Comparison of ENCODE assay signal across 18 cellular contexts in the genomic region with DNA sequence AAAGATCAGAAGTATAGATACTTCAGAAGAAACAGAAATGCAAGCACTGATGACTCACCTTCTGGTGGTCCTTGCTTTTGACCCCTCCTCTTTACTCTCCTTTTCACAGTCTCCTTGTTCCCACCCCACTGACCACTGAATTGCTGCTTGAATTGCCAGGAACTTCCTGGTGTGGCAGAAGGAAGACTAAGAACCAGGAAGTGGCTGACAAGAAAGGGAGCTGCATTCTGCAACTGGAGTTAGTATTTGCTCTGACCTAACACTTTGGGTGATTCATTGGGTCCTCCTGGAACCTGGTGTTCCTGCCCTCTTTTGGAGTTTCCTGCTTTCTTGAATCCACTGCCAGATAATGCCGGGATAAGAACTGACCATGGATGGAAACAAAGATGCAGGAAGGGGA. TPM values are rescaled to one million over a fixed set of nuclear protein-coding genes. Genes with fewer than 3 reads are reported as not detected.
DNase-seq lines count a peak whose midpoint lies in the region; ATAC-seq and TF ChIP-seq lines count a peak whose summit lies in the region.
"Had no signal": no experiment of that assay in that cellular context is flagged by ENCODE, and none has a peak within 500 bp of the region (broad histone marks: within the 10 kb centered on the region; RNA-seq: fewer than 3 reads in every experiment).

No MANE protein-coding gene starts in this region.

- ATAC-seq in HG03378 (IDR thresholded peaks at IDR 0.05; ENCODE audit: unreplicated experiment) (no peak), WTC11 (no peak)
- ATAC-seq: activated T-helper 17 cell treated with anti-CD3 and anti-CD28 coated beads, Interleukin-2, amount 50 U/mL, for 72 hours; foreskin keratinocyte; stimulated activated naive CD8-positive, alpha-beta T cell treated with anti-CD3 and anti-CD28 coated beads, Interleukin-15, Interleukin-2, amounts not matched to agents 100 U/mL and 50 U/mL, for 24 hours had no signal

- TF ChIP-seq POLR2A in prostate gland (IDR thresholded peaks at IDR 0.05), result no peak

- peaks cover 21% of the 10 kb centered on the region for H3K9me3 Mint-ChIP-seq in WTC11

- CTCF ChIA-PET in WTC11 (lab: Charles Lee), result interaction anchor here (3.7 kb wide), 1 partner anchor 13 kb away, joined by 29 read pairs; no protein-coding TSS in a partner anchor

- peaks cover 6% of the 10 kb centered on the region for H3K36me3 Mint-ChIP-seq in WTC11

- H3K9me3 ChIP-seq in prostate gland (no peaks in the 10 kb centered on the region), osteoblast (ENCODE audit: low read depth, low read length) (no peaks in the 10 kb centered on the region)
- H3K9me3 ChIP-seq: SJSA1 had no signal

- intact Hi-C loops in prostate gland (cut with DNase I), result no loop called here

- POLR2A ChIA-PET in WTC11 (lab: Charles Lee), result interaction anchor here (1.0 kb wide), 1 partner anchor 34 kb away, joined by 3 read pairs; no protein-coding TSS in a partner anchor

- H3K27me3 ChIP-seq in ACC112 (ENCODE audit: insufficient read depth, low read length) (no peaks in the 10 kb centered on the region), prostate gland (replicated peaks; ENCODE audit: insufficient read depth) (no peaks in the 10 kb centered on the region), osteoblast (ENCODE audit: insufficient read depth, low read length) (no peaks in the 10 kb centered on the region)
- H3K27me3 ChIP-seq: foreskin keratinocyte, MG63, SJSA1 had no signal

- no peak overlapping the region for H3K4me3 Mint-ChIP-seq in WTC11
- H3K4me3 Mint-ChIP-seq: activated CD4-positive, alpha-beta memory T cell treated with anti-CD3 and anti-CD28 coated beads for 36 hours; activated T-helper 17 cell treated with anti-CD3 and anti-CD28 coated beads, Interleukin-2, amount 50 U/mL, for 72 hours had no signal

- H3K27ac Mint-ChIP-seq in WTC11, result no peak overlapping the region
- H3K27ac Mint-ChIP-seq: activated CD4-positive, alpha-beta memory T cell treated with anti-CD3 and anti-CD28 coated beads for 36 hours; activated T-helper 17 cell treated with anti-CD3 and anti-CD28 coated beads, Interleukin-2, amount 50 U/mL, for 72 hours had no signal

- no peak overlapping the region for H3K4me2 ChIP-seq in osteoblast (ENCODE audit: insufficient read depth, low read length)

- H3K36me3 ChIP-seq in ACC112 (ENCODE audit: insufficient read depth, low read length), result no peaks in the 10 kb centered on the region
- no peaks in the 10 kb centered on the region for H3K36me3 ChIP-seq in prostate gland
- H3K36me3 ChIP-seq in osteoblast (ENCODE audit: insufficient read depth, low read length), result no peaks in the 10 kb centered on the region
- H3K36me3 ChIP-seq: MG63, SJSA1 had no signal

- 43% methylated on average over 1 of the region's 1 CpG for WGBS in prostate gland

- H3K27ac ChIP-seq in ACC112 (ENCODE audit: low read depth, low read length) (no peak overlapping the region), prostate gland (no peak overlapping the region), osteoblast (ENCODE audit: low read depth, low read length) (no peak overlapping the region)
- H3K27ac ChIP-seq: foreskin keratinocyte, SJSA1, skin epidermis had no signal

- no peak for TF ChIP-seq CTCF in prostate gland (IDR thresholded peaks at IDR 0.05)
- TF ChIP-seq CTCF in osteoblast (IDR thresholded peaks at IDR 0.05; ENCODE audit: extremely low read depth, low read depth, low read length), result no peak
- no peak for TF ChIP-seq CTCF in WTC11 (IDR thresholded peaks at IDR 0.05)

- DNase-seq in GM03348 (ENCODE audit: low spot score), result peak; percentile 33
- peak; percentile 16 for DNase-seq in SKM-1 (lab: John Stamatoyannopoulos, UW; ENCODE audit: unreplicated experiment)
- DNase-seq in glomerular visceral epithelial cell (ENCODE audit: extremely low spot score), result peak; percentile 19
- no peak for DNase-seq in prostate gland (ENCODE audit: low spot score)
- DNase-seq in osteoblast (ENCODE audit: insufficient read length, low spot score, missing footprints), result no peak
- DNase-seq in WTC11 (ENCODE audit: low spot score), result no peak
- DNase-seq: activated CD4-positive, alpha-beta memory T cell treated with anti-CD3 and anti-CD28 coated beads for 36 hours; anterior cingulate cortex; MG63; NCI-H2081 treated with DMSO at 0.1 percent for 48 hours; stimulated activated naive CD8-positive, alpha-beta T cell treated with anti-CD3 and anti-CD28 coated beads, Interleukin-15, Interleukin-2, amounts not matched to agents 100 U/mL and 50 U/mL, for 24 hours had no signal

- H2AFZ ChIP-seq in ACC112 (ENCODE audit: low read length, unreplicated experiment) (peak overlapping the region; percentile 26), osteoblast (ENCODE audit: low read length) (no peak overlapping the region)

- H3K27me3 Mint-ChIP-seq in WTC11 (ENCODE audit: low read depth), result no peaks in the 10 kb centered on the region

- peaks cover 6% of the 10 kb centered on the region; the same call in 1 of the 2 replicates for H3K4me1 Mint-ChIP-seq in WTC11
- H3K4me1 Mint-ChIP-seq: activated T-helper 17 cell treated with anti-CD3 and anti-CD28 coated beads, Interleukin-2, amount 50 U/mL, for 72 hours had no signal

- H3K4me3 ChIP-seq in ACC112 (ENCODE audit: low read depth, low read length), result no peak overlapping the region
- H3K4me3 ChIP-seq in prostate gland, result no peak overlapping the region
- H3K4me3 ChIP-seq in osteoblast (ENCODE audit: insufficient read depth, low read length), result no peak overlapping the region
- H3K4me3 ChIP-seq: MG63, SJSA1, skin epidermis had no signal

- H3K79me2 ChIP-seq in ACC112 (ENCODE audit: control insufficient read depth, insufficient read depth, low read length, unreplicated experiment), result no peaks in the 10 kb centered on the region
- no peaks in the 10 kb centered on the region for H3K79me2 ChIP-seq in osteoblast (ENCODE audit: insufficient read depth, low read length)

- H3K4me1 ChIP-seq in ACC112 (ENCODE audit: control insufficient read depth, insufficient read depth, low read length, unreplicated experiment), result peaks cover 6% of the 10 kb centered on the region
- no peaks in the 10 kb centered on the region for H3K4me1 ChIP-seq in prostate gland (replicated peaks)
- no peaks in the 10 kb centered on the region for H3K4me1 ChIP-seq in osteoblast (ENCODE audit: insufficient read depth, low read length)
- H3K4me1 ChIP-seq: foreskin keratinocyte, SJSA1 had no signal

- no peaks in the 10 kb centered on the region for H4K20me1 ChIP-seq in osteoblast (ENCODE audit: insufficient read depth, low read length)

TF ChIP-seq in WTC11, 78 proteins besides CTCF, POLR2A, EP300 and RAD21:
- TF ChIP-seq CREM (CRISPR knock-in tag; IDR thresholded peaks at IDR 0.05), result no peak
- no peak for TF ChIP-seq AR (CRISPR knock-in tag; IDR thresholded peaks at IDR 0.05)
- no peak for TF ChIP-seq CREB1 (CRISPR knock-in tag; IDR thresholded peaks at IDR 0.05)
TF ChIP-seq in WTC11: peak in this region for 0.

RNA-seq across cellular contexts. Expression of gene KY, which starts 23.0 kb away (rescaled TPM):
- total RNA-seq in prostate gland (1 to 10 TPM; 1.4 to 1.7 TPM), osteoblast (2.1 and 3.6 TPM in 2 replicates), WTC11 (2021) (not detected in 3 replicates)
- total RNA-seq: activated CD4-positive, alpha-beta memory T cell treated with anti-CD3 and anti-CD28 coated beads for 36 hours; activated T-helper 17 cell treated with anti-CD3 and anti-CD28 coated beads, Interleukin-2, amount 50 U/mL, for 72 hours; dermis microvascular lymphatic vessel endothelial cell; foreskin keratinocyte had no signal

Comparison
In these comparisons a context has a peak if more than half of its experiments do, and no peak if none do; other contexts are left out.
1. DNase-seq: peak in GM03348 (single experiment), SKM-1 (single experiment) and glomerular visceral epithelial cell (single experiment); none in prostate gland (single experiment), osteoblast (single experiment) and WTC11 (single experiment).